17 cellular contexts compared by ENCODE assay signal in genomic region chr1:117570988-117571409, GRCh38. TPM values are rescaled to one million over a fixed set of nuclear protein-coding genes. Genes with fewer than 3 reads are reported as not detected.
DNase-seq lines count a peak whose midpoint lies in the region; ATAC-seq and TF ChIP-seq lines count a peak whose summit lies in the region.
"Had no signal": no experiment of that assay in that cellular context is flagged by ENCODE, and none has a peak within 500 bp of the region (broad histone marks: within the 10 kb centered on the region; RNA-seq: fewer than 3 reads in every experiment).

No MANE protein-coding gene starts in this region.

- no peak for TF ChIP-seq CTCF in LNCaP clone FGC (IDR thresholded peaks at IDR 0.05; ENCODE audit: control insufficient read depth, extremely low read depth, insufficient read depth)

- ATAC-seq in GM21360 (IDR thresholded peaks at IDR 0.05; ENCODE audit: unreplicated experiment) (no peak), GM21367 (IDR thresholded peaks at IDR 0.05; ENCODE audit: unreplicated experiment) (no peak)
- ATAC-seq: CD8-positive, alpha-beta T cell; effector memory CD8-positive, alpha-beta T cell; Panc1 had no signal

- peak overlapping the region; percentile 7 for H3K4me3 ChIP-seq in LNCaP clone FGC (ENCODE audit: low read depth, low read length)
- H3K4me3 ChIP-seq: heart left ventricle had no signal

- peak; percentile 33 for DNase-seq in D341Med (ENCODE audit: low spot score)
- peak; percentile 96 for DNase-seq in LNCaP clone FGC (ENCODE audit: low read depth)
- peak; percentile 39 for DNase-seq in ecto neural progenitor cell (ENCODE audit: low spot score)
- DNase-seq in myocyte (ENCODE audit: low read depth), result peak; percentile 22
- DNase-seq in NCI-H1436 (lab: John Stamatoyannopoulos, UW), result no peak
- no peak for DNase-seq in activated CD4-positive, alpha-beta T cell treated with anti-CD3 and anti-CD28 coated beads for 4 hours
- DNase-seq: activated T-cell treated with anti-CD3 and anti-CD28 coated beads, Interleukin-2, amount 50 U/mL, for 1 hour; aorta; effector memory CD8-positive, alpha-beta T cell; mesenchymal stem cell; NCI-H1436 treated with DMSO at 0.1 percent for 48 hours; stimulated activated CD4-positive, alpha-beta T cell treated with anti-CD3 and anti-CD28 coated beads, Interleukin-4, amount 100 ng/mL, for 24 hours had no signal

RNA-seq across cellular contexts. Expression of gene TENT5C, which starts 34.8 kb away (rescaled TPM):
- total RNA-seq in myocyte, result not detected in 2 replicates
- 0.14 TPM for polyA plus RNA-seq in myocyte (2012)

Comparison
In these comparisons a context has a peak if more than half of its experiments do, and no peak if none do; other contexts are left out.
1. DNase-seq: peak in D341Med (single experiment), LNCaP clone FGC (single experiment), ecto neural progenitor cell (single experiment) and myocyte (single experiment); none in NCI-H1436 (single experiment) and activated CD4-positive, alpha-beta T cell treated with anti-CD3 and anti-CD28 coated beads for 4 hours (0 of 2).